Comparison of ENCODE assay signal across 1 cellular context in the genomic region with DNA sequence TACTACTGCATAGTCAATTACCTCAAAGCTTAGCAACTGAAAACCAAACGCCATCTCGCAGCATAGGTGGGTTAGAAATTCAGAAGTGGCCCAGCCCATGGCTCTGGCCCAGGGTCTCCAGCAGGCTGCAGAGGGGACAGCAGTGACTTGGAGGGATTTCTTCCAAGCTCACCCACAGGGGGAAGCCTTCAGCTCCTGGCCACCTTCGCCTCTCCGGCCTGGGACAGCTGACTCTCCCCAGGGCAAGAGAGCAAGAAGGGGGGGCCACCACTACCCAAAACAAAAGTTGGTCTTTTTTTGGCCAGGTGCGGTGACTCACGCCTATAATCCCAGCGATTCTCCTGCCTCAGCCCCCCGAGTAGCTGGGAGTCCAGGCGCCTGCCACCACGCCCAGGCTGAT.
TF ChIP-seq lines count a peak whose summit lies in the region.

No MANE protein-coding gene starts in this region.

TF ChIP-seq in GM23338, 12 proteins besides CTCF, POLR2A, EP300 and RAD21:
- TF ChIP-seq ZNF462 (CRISPR knock-in tag; IDR thresholded peaks at IDR 0.05) (no peak), STAT1 (IDR thresholded peaks at IDR 0.05; ENCODE audit: unreplicated experiment) (no peak), REST (IDR thresholded peaks at IDR 0.05; ENCODE audit: unreplicated experiment) (no peak)
